Comparison of ENCODE assay signal across 20 cellular contexts in genomic region chr7:70392870-70393269, GRCh38.
DNase-seq lines count a peak whose midpoint lies in the region; ATAC-seq and TF ChIP-seq lines count a peak whose summit lies in the region.
"Had no signal": no experiment of that assay in that cellular context is flagged by ENCODE, and none has a peak within 500 bp of the region (broad histone marks: within the 10 kb centered on the region; RNA-seq: fewer than 3 reads in every experiment).

No MANE protein-coding gene starts in this region.

- H3K27ac Mint-ChIP-seq in GM23338 (no peak overlapping the region), endodermal cell (no peak overlapping the region)
- H3K27ac Mint-ChIP-seq: activated CD4-positive, alpha-beta T cell treated with anti-CD3 and anti-CD28 coated beads, Interleukin-2, amount 10 ng/mL, durations not matched to agents 7 days and 5 days had no signal

- H3K9me3 ChIP-seq in endodermal cell (ENCODE audit: control insufficient read depth, low read length) (no peaks in the 10 kb centered on the region), neuronal stem cell (replicated peaks in 1 of 2; ENCODE audit: control insufficient read depth in 2 of 2, insufficient read depth in 1 of 2, low read depth in 1 of 2, low read length in 2 of 2) (peaks cover 0 to 4% of the 10 kb centered on the region in 2 donors)
- H3K9me3 ChIP-seq: adrenal gland, esophagus muscularis mucosa, upper lobe of right lung had no signal

- ATAC-seq in GM23338 (peak; percentile 97), GM18873 (IDR thresholded peaks at IDR 0.05; ENCODE audit: low FRiP score, unreplicated experiment) (no peak), HG02798 (IDR thresholded peaks at IDR 0.05; ENCODE audit: poor library complexity, unreplicated experiment) (no peak)
- ATAC-seq: stimulated activated naive CD8-positive, alpha-beta T cell treated with anti-CD3 and anti-CD28 coated beads, Interleukin-15, Interleukin-2, amounts not matched to agents 100 U/mL and 50 U/mL, for 24 hours; upper lobe of right lung had no signal

- H3K23ac ChIP-seq in neuronal stem cell (ENCODE audit: low read depth, low read length, poor library complexity) = no peak overlapping the region

- 0 out of 2 replicates have a peak overlapping the region, but pooled peaks have one; percentile 80 for H2AFZ ChIP-seq in GM23338
- peak overlapping the region; percentile 25 for H2AFZ ChIP-seq in neuronal stem cell (ENCODE audit: low read length)

- no peaks in the 10 kb centered on the region for H4K20me1 ChIP-seq in GM23338 (replicated peaks; ENCODE audit: insufficient read depth)

- H3K9me3 Mint-ChIP-seq in GM23338 = no peaks in the 10 kb centered on the region
- H3K9me3 Mint-ChIP-seq in endodermal cell = no peaks in the 10 kb centered on the region
- H3K9me3 Mint-ChIP-seq: activated CD4-positive, alpha-beta T cell treated with anti-CD3 and anti-CD28 coated beads, Interleukin-2, amount 10 ng/mL, durations not matched to agents 7 days and 5 days; central memory CD8-positive, alpha-beta T cell had no signal

- DNase-seq in GM23338 (ENCODE audit: low spot score) (peak; percentile 52), NCI-H1092 treated with DMSO at 0.1 percent for 48 hours (lab: John Stamatoyannopoulos, UW) (peak; percentile 69), endodermal cell (peak; percentile 61), neuronal stem cell (ENCODE audit: low spot score) (no peak), middle frontal gyrus (ENCODE audit: extremely low spot score, low spot score) (no peak)
- DNase-seq: activated CD4-positive, alpha-beta T cell treated with anti-CD3 and anti-CD28 coated beads, Interleukin-2, amount 10 ng/mL, durations not matched to agents 7 days and 5 days; activated CD8-positive, alpha-beta memory T cell treated with anti-CD3 and anti-CD28 coated beads, Interleukin-2, amount 50 U/mL, for 4 hours; adrenal gland; effector CD8-positive, alpha-beta T cell; EL; Kasumi-1; NCI-H510A; SHP77 treated with DMSO at 0.1 percent for 48 hours; stimulated activated CD4-positive, alpha-beta T cell treated with anti-CD3 and anti-CD28 coated beads, Interleukin-1b, Interleukin-23, amount 100 ng/mL, for 48 hours; stimulated activated naive CD8-positive, alpha-beta T cell treated with anti-CD3 and anti-CD28 coated beads, Interleukin-15, Interleukin-2, amounts not matched to agents 100 U/mL and 50 U/mL, for 24 hours; upper lobe of right lung had no signal

- H3K4me3 ChIP-seq in GM23338 (no peak overlapping the region), endodermal cell (ENCODE audit: low read length) (no peak overlapping the region), neuronal stem cell (ENCODE audit: low read length in 2 of 2) (no peak overlapping the region)
- H3K4me3 ChIP-seq: adrenal gland, esophagus muscularis mucosa, upper lobe of right lung had no signal

- H3K27ac ChIP-seq in GM23338 (ENCODE audit: low read depth) = no peak overlapping the region
- peak overlapping the region; percentile 80 for H3K27ac ChIP-seq in endodermal cell (ENCODE audit: low read depth, low read length)
- H3K27ac ChIP-seq in neuronal stem cell (replicated peaks; ENCODE audit: low read length) = no peak overlapping the region
- H3K27ac ChIP-seq: upper lobe of right lung had no signal

- no peak overlapping the region for H2AK5ac ChIP-seq in neuronal stem cell (ENCODE audit: low read depth, low read length)

- H3K79me2 ChIP-seq in GM23338 (replicated peaks; ENCODE audit: insufficient read depth) = no peaks in the 10 kb centered on the region

- no peak overlapping the region for H2BK120ac ChIP-seq in neuronal stem cell (ENCODE audit: low read depth, low read length)

- TF ChIP-seq CTCF in GM23338 (conservative IDR thresholded peaks at IDR 0.05; ENCODE audit: low read depth in 2 of 2) = no peak
- TF ChIP-seq CTCF in endodermal cell (conservative IDR thresholded peaks at IDR 0.05) = peak; percentile 31

- no peak overlapping the region for H4K8ac ChIP-seq in neuronal stem cell (ENCODE audit: low read depth, low read length)

- H2BK5ac ChIP-seq in neuronal stem cell (ENCODE audit: low read length) = no peak overlapping the region

- H3K9ac ChIP-seq in endodermal cell (ENCODE audit: extremely low read depth, low read length, poor library complexity, severe bottlenecking) (no peak overlapping the region), neuronal stem cell (ENCODE audit: low read depth, low read length, poor library complexity) (no peak overlapping the region)

- no peak overlapping the region for H4K91ac ChIP-seq in neuronal stem cell (ENCODE audit: low read depth, low read length, poor library complexity)

- H3K4me2 ChIP-seq in GM23338 (no peak overlapping the region), neuronal stem cell (ENCODE audit: insufficient read depth, low read length, poor library complexity, severe bottlenecking) (no peak overlapping the region)

- H2BK12ac ChIP-seq in neuronal stem cell (ENCODE audit: low read length) = no peak overlapping the region

- WGBS in endodermal cell (ENCODE audit: insufficient coverage in 1 of 2, insufficient read length in 1 of 2), 2 experiments = 22 to 49% methylated on average over 4 of the region's 4 CpGs
- WGBS in neuronal stem cell (ENCODE audit: extremely low coverage in 2 of 2, insufficient read length in 2 of 2, insufficient replicate concordance in 1 of 2), 2 donors = no CpG with 5 or more reads among the region's 4 CpGs

- H3K4ac ChIP-seq in neuronal stem cell (ENCODE audit: low read length) = no peak overlapping the region

- H3K4me1 Mint-ChIP-seq in GM23338 (peaks cover 14% of the 10 kb centered on the region), endodermal cell (peaks cover 28% of the 10 kb centered on the region)
- H3K4me1 Mint-ChIP-seq: activated CD4-positive, alpha-beta T cell treated with anti-CD3 and anti-CD28 coated beads, Interleukin-2, amount 10 ng/mL, durations not matched to agents 7 days and 5 days; central memory CD8-positive, alpha-beta T cell had no signal

- H3K27me3 Mint-ChIP-seq in GM23338 (ENCODE audit: insufficient read depth, low read depth, poor library complexity) (no peaks in the 10 kb centered on the region), endodermal cell (ENCODE audit: insufficient read depth) (no peaks in the 10 kb centered on the region)
- H3K27me3 Mint-ChIP-seq: activated CD4-positive, alpha-beta T cell treated with anti-CD3 and anti-CD28 coated beads, Interleukin-2, amount 10 ng/mL, durations not matched to agents 7 days and 5 days; central memory CD8-positive, alpha-beta T cell had no signal

- 0 out of 2 replicates have a peak, but pooled peaks cover 2% of the 10 kb centered on the region for H3K9me2 ChIP-seq in GM23338 (ENCODE audit: insufficient read depth)

- H3K4me1 ChIP-seq in GM23338 (ENCODE audit: insufficient read depth) (no peaks in the 10 kb centered on the region), endodermal cell (ENCODE audit: control insufficient read depth, insufficient read depth, low read length) (peaks cover 2% of the 10 kb centered on the region), neuronal stem cell (ENCODE audit: control insufficient read depth in 2 of 2, insufficient read depth in 1 of 2, low read depth in 1 of 2, low read length in 2 of 2) (peaks cover 5 to 11% of the 10 kb centered on the region in 2 donors)
- H3K4me1 ChIP-seq: upper lobe of right lung had no signal

- H2BK15ac ChIP-seq in neuronal stem cell (ENCODE audit: low read length) = no peak overlapping the region

- no peaks in the 10 kb centered on the region for H3F3A ChIP-seq in GM23338 (replicated peaks; ENCODE audit: low read depth)

- no peak overlapping the region for H3K14ac ChIP-seq in neuronal stem cell (ENCODE audit: low read length)

- H3K27me3 ChIP-seq in GM23338 (ENCODE audit: insufficient read depth) (no peaks in the 10 kb centered on the region), endodermal cell (ENCODE audit: control insufficient read depth, insufficient read depth, low read length, poor library complexity, severe bottlenecking) (no peaks in the 10 kb centered on the region), neuronal stem cell (ENCODE audit: control insufficient read depth in 3 of 3, insufficient read depth in 3 of 3, low read depth in 1 of 3, low read length in 3 of 3) (no peaks in the 10 kb centered on the region)
- H3K27me3 ChIP-seq: adrenal gland, esophagus muscularis mucosa, upper lobe of right lung had no signal

- H3K36me3 Mint-ChIP-seq in GM23338 (ENCODE audit: low read depth) (no peaks in the 10 kb centered on the region), endodermal cell (ENCODE audit: low read depth) (peaks cover 3% of the 10 kb centered on the region)

- no peaks in the 10 kb centered on the region for H3K79me1 ChIP-seq in neuronal stem cell (ENCODE audit: low read depth, low read length)

- no peaks in the 10 kb centered on the region for H3K36me3 ChIP-seq in GM23338 (ENCODE audit: insufficient read depth)
- no peaks in the 10 kb centered on the region for H3K36me3 ChIP-seq in endodermal cell (ENCODE audit: control insufficient read depth, insufficient read depth, low read length)
- H3K36me3 ChIP-seq in neuronal stem cell (replicated peaks in 1 of 2; ENCODE audit: control insufficient read depth in 2 of 2, insufficient read depth in 2 of 2, low read length in 2 of 2) = no peaks in the 10 kb centered on the region
- H3K36me3 ChIP-seq: adrenal gland, esophagus muscularis mucosa, upper lobe of right lung had no signal

- H3K4me3 Mint-ChIP-seq in GM23338 (no peak overlapping the region), endodermal cell (no peak overlapping the region)
- H3K4me3 Mint-ChIP-seq: activated CD4-positive, alpha-beta T cell treated with anti-CD3 and anti-CD28 coated beads, Interleukin-2, amount 10 ng/mL, durations not matched to agents 7 days and 5 days; central memory CD8-positive, alpha-beta T cell had no signal

- no peak overlapping the region for H3K18ac ChIP-seq in neuronal stem cell (ENCODE audit: low read length)

TF ChIP-seq in GM23338, 12 proteins besides CTCF, POLR2A, EP300 and RAD21 (continues in another document):
- TF ChIP-seq POLR2AphosphoS5 (IDR thresholded peaks at IDR 0.05; ENCODE audit: low read depth) (no peak), NANOG (IDR thresholded peaks at IDR 0.05; ENCODE audit: borderline replicate concordance) (no peak)
- TF ChIP-seq, protein P1, sequence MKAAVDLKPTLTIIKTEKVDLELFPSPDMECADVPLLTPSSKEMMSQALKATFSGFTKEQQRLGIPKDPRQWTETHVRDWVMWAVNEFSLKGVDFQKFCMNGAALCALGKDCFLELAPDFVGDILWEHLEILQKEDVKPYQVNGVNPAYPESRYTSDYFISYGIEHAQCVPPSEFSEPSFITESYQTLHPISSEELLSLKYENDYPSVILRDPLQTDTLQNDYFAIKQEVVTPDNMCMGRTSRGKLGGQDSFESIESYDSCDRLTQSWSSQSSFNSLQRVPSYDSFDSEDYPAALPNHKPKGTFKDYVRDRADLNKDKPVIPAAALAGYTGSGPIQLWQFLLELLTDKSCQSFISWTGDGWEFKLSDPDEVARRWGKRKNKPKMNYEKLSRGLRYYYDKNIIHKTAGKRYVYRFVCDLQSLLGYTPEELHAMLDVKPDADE (IDR thresholded peaks at IDR 0.05) = no peak

Comparison
In these comparisons a context has a peak if more than half of its experiments do, and no peak if none do; other contexts are left out.
1. DNase-seq: peak in GM23338 (single experiment), NCI-H1092 treated with DMSO at 0.1 percent for 48 hours (single experiment) and endodermal cell (single experiment); none in neuronal stem cell (single experiment) and middle frontal gyrus (single experiment).